26 cellular contexts compared by ENCODE assay signal in the genomic region with DNA sequence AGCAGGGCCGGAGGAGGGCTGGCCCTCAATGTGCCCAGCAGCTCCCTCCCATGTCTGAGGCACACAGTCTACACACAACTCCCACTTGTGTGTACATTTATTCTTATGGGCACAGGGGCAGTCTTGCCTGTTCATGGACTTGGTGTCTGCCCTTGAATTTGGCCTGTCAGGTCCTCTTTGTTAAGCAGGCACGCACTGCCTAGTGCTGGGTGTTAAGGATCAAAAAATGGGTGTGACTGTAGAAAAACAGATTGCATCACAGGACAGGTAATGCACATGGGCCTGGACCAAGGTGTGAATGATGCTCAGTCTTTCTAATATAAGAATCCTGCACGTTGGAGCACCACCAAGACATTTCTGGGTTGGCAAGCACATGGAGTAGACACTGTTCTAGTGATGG. TPM values are rescaled to one million over a fixed set of nuclear protein-coding genes. Genes with fewer than 3 reads are reported as not detected.
DNase-seq lines count a peak whose midpoint lies in the region; ATAC-seq, FAIRE-seq and TF ChIP-seq lines count a peak whose summit lies in the region.
"Had no signal": no experiment of that assay in that cellular context is flagged by ENCODE, and none has a peak within 500 bp of the region (broad histone marks: within the 10 kb centered on the region; RNA-seq: fewer than 3 reads in every experiment).

No MANE protein-coding gene starts in this region.

- ATAC-seq in CD4-positive, alpha-beta T cell (ENCODE audit: poor library complexity), result no peak
- ATAC-seq in K562, result 0 out of 3 replicates have a peak, but pooled peaks have one; percentile 11
- ATAC-seq: activated CD8-positive, alpha-beta memory T cell treated with anti-CD3 and anti-CD28 coated beads, Interleukin-2, amount 10 ng/mL, durations not matched to agents 7 days and 5 days had no signal

- peaks cover 63% of the 10 kb centered on the region for H3K36me3 ChIP-seq in K562 (ENCODE audit: control insufficient read depth, insufficient read depth, low read length)

- no peaks in the 10 kb centered on the region for H3K27me3 Mint-ChIP-seq in activated CD4-positive, alpha-beta T cell treated with anti-CD3 and anti-CD28 coated beads, Interleukin-2, amount 10 ng/mL, durations not matched to agents 24 days and 14 days
- no peaks in the 10 kb centered on the region for H3K27me3 Mint-ChIP-seq in CD4-positive, alpha-beta T cell
- H3K27me3 Mint-ChIP-seq in nephron progenitor cell (ENCODE audit: low read depth, poor library complexity), result no peaks in the 10 kb centered on the region
- H3K27me3 Mint-ChIP-seq: activated CD8-positive, alpha-beta memory T cell treated with anti-CD3 and anti-CD28 coated beads, Interleukin-2, amount 10 ng/mL, durations not matched to agents 7 days and 5 days had no signal

- POLR2A ChIA-PET in CD4-positive, alpha-beta T cell (lab: Charles Lee), result no interaction called here
- POLR2A ChIA-PET in K562 (lab: Yijun Ruan, JAX), result no interaction called here

- peaks cover 50% of the 10 kb centered on the region for H4K20me1 ChIP-seq in K562 (replicated peaks; ENCODE audit: control insufficient read depth, insufficient read depth, low read length)

- TF ChIP-seq POLR2A in K562 (conservative IDR thresholded peaks at IDR 0.05), result no peak

- in situ Hi-C loops in K562 (cut with MboI), result no loop called here

- no peak overlapping the region for H3K4me3 ChIP-seq in K562
- H3K4me3 ChIP-seq: PC-9, tibial artery had no signal

- H3K9ac ChIP-seq in K562 (ENCODE audit: insufficient read depth in 1 of 2, low read depth in 2 of 2, low read length in 2 of 2), result no peak overlapping the region
- H3K9ac ChIP-seq: parathyroid adenoma had no signal

- TF ChIP-seq RAD21 in K562 (CRISPR knock-in tag; conservative IDR thresholded peaks at IDR 0.05 in 1 of 2, IDR thresholded peaks at IDR 0.05 in 1 of 2), result no peak

- peak overlapping the region; percentile 15 for H3K27ac ChIP-seq in CD4-positive, alpha-beta T cell (ENCODE audit: low read depth, low read length)
- H3K27ac ChIP-seq in K562 (ENCODE audit: extremely low read depth, low read depth, low read length) (no peak overlapping the region; the same call in 2 of the 3 replicates), substantia nigra (ENCODE audit: low read depth, low read length, poor library complexity, severe bottlenecking) (no peak overlapping the region)
- H3K27ac ChIP-seq: parathyroid adenoma, PC-9, tibial artery had no signal

- 72% methylated on average over 2 of the region's 3 CpGs for WGBS in K562 (ENCODE audit: insufficient coverage, low coverage, missing lambda C conversion rate)

- no peak for TF ChIP-seq CTCF in CD4-positive, alpha-beta T cell (IDR thresholded peaks at IDR 0.05)
- TF ChIP-seq CTCF in K562 (IDR thresholded peaks at IDR 0.05 in 2 of 3, conservative IDR thresholded peaks at IDR 0.05 in 1 of 3; ENCODE audit: insufficient read depth in 2 of 3, low read depth in 1 of 3, low read length in 3 of 3), result no peak
- TF ChIP-seq CTCF in nephron progenitor cell (IDR thresholded peaks at IDR 0.05), result no peak

- peaks cover 34% of the 10 kb centered on the region for H3K4me1 Mint-ChIP-seq in activated CD4-positive, alpha-beta T cell treated with anti-CD3 and anti-CD28 coated beads, Interleukin-2, amount 10 ng/mL, durations not matched to agents 24 days and 14 days
- H3K4me1 Mint-ChIP-seq in CD4-positive, alpha-beta T cell (ENCODE audit: low read depth), result peaks cover 59% of the 10 kb centered on the region
- peaks cover 23% of the 10 kb centered on the region for H3K4me1 Mint-ChIP-seq in nephron progenitor cell
- H3K4me1 Mint-ChIP-seq: mesothelial cell of epicardium had no signal

- peaks cover 12 to 17% of the 10 kb centered on the region in 2 experiments for H3K4me1 ChIP-seq in K562 (replicated peaks in 1 of 2; ENCODE audit: control insufficient read depth in 2 of 2, insufficient read depth in 2 of 2, low read length in 2 of 2)

- peaks cover 5% of the 10 kb centered on the region for H3K9me1 ChIP-seq in K562 (ENCODE audit: control insufficient read depth, insufficient read depth, low read length)

- peak overlapping the region; percentile 49 for H3K27ac Mint-ChIP-seq in activated CD4-positive, alpha-beta T cell treated with anti-CD3 and anti-CD28 coated beads, Interleukin-2, amount 10 ng/mL, durations not matched to agents 24 days and 14 days
- H3K27ac Mint-ChIP-seq in CD4-positive, alpha-beta T cell, result peak overlapping the region; percentile 31
- peak overlapping the region; percentile 68 for H3K27ac Mint-ChIP-seq in nephron progenitor cell
- H3K27ac Mint-ChIP-seq: activated CD8-positive, alpha-beta memory T cell treated with anti-CD3 and anti-CD28 coated beads, Interleukin-2, amount 10 ng/mL, durations not matched to agents 7 days and 5 days; mesothelial cell of epicardium; nephron had no signal

- CTCF ChIA-PET in CD4-positive, alpha-beta T cell (lab: Charles Lee), result no interaction called here
- CTCF ChIA-PET in K562 (lab: Yijun Ruan, JAX; ENCODE audit: low intra/inter-chr PET ratio), result no interaction called here

- DNase-seq in activated CD4-positive, alpha-beta T cell treated with anti-CD3 and anti-CD28 coated beads, Interleukin-2, amount 10 ng/mL, durations not matched to agents 24 days and 14 days, result no peak
- DNase-seq in activated CD4-positive, alpha-beta T cell treated with anti-CD3 and anti-CD28 coated beads, Interleukin-2, amount 50 U/mL, for 48 hours, result no peak
- no peak for DNase-seq in CD4-positive, alpha-beta T cell
- no peak for DNase-seq in K562 (ENCODE audit: extremely low read depth in 1 of 4, low spot score in 3 of 4)
- DNase-seq in nephron progenitor cell, result no peak
- DNase-seq in GM19239 (ENCODE audit: insufficient read length, low spot score), result no peak
- no peak for DNase-seq in SIG-M5 (lab: John Stamatoyannopoulos, UW)
- DNase-seq in substantia nigra (lab: John Stamatoyannopoulos, UW), result no peak
- DNase-seq: activated CD8-positive, alpha-beta memory T cell treated with anti-CD3 and anti-CD28 coated beads, Interleukin-2, amount 10 ng/mL, durations not matched to agents 7 days and 5 days; cortex of kidney; GDM1; islet precursor cell; NCI-H146; NCI-H510A treated with DMSO at 0.1 percent for 48 hours; PC-9; right cardiac atrium; SHP77 treated with DMSO at 0.1 percent for 48 hours; stimulated activated CD4-positive, alpha-beta T cell treated with anti-CD3 and anti-CD28 coated beads, Interleukin-4, amount 100 ng/mL, for 1 hour; stimulated activated naive CD4-positive, alpha-beta T cell treated with Interleukin-2 at 50 U/mL for 16 hours; SW 1271; tibial artery had no signal

- no peak overlapping the region for H3K4me3 Mint-ChIP-seq in activated CD4-positive, alpha-beta T cell treated with anti-CD3 and anti-CD28 coated beads, Interleukin-2, amount 10 ng/mL, durations not matched to agents 24 days and 14 days
- H3K4me3 Mint-ChIP-seq in CD4-positive, alpha-beta T cell, result no peak overlapping the region
- H3K4me3 Mint-ChIP-seq in nephron progenitor cell, result no peak overlapping the region
- H3K4me3 Mint-ChIP-seq: activated CD8-positive, alpha-beta memory T cell treated with anti-CD3 and anti-CD28 coated beads, Interleukin-2, amount 10 ng/mL, durations not matched to agents 7 days and 5 days; mesothelial cell of epicardium; nephron had no signal

- no TSS peak for BruUV-seq in K562 (replicated peaks; lab: Mats Ljungman, UMichigan)

- H3K36me3 Mint-ChIP-seq in activated CD4-positive, alpha-beta T cell treated with anti-CD3 and anti-CD28 coated beads, Interleukin-2, amount 10 ng/mL, durations not matched to agents 24 days and 14 days (ENCODE audit: low read depth), result peaks cover 25% of the 10 kb centered on the region
- peaks cover 39% of the 10 kb centered on the region for H3K36me3 Mint-ChIP-seq in CD4-positive, alpha-beta T cell (ENCODE audit: low read depth)
- peaks cover 26% of the 10 kb centered on the region for H3K36me3 Mint-ChIP-seq in nephron progenitor cell (ENCODE audit: low read depth)

- intact Hi-C loops in activated CD4-positive, alpha-beta T cell treated with anti-CD3 and anti-CD28 coated beads, Interleukin-2, amount 10 ng/mL, durations not matched to agents 24 days and 14 days (cut with micrococcal nuclease), result no loop called here
- intact Hi-C loops in CD4-positive, alpha-beta T cell (cut with DNase I, micrococcal nuclease), result no loop called here
- intact Hi-C loops in K562 (cut with micrococcal nuclease), result no loop called here

- H2AFZ ChIP-seq in K562 (ENCODE audit: low read depth, low read length), result no peak overlapping the region
- H2AFZ ChIP-seq: parathyroid adenoma, PC-9 had no signal

- no peaks in the 10 kb centered on the region for H3K27me3 ChIP-seq in CD4-positive, alpha-beta T cell (ENCODE audit: control insufficient read depth, insufficient read depth, low read length)
- H3K27me3 ChIP-seq in K562 (ENCODE audit: control insufficient read depth in 2 of 2, insufficient read depth in 2 of 2, low read length in 2 of 2), result no peaks in the 10 kb centered on the region
- H3K27me3 ChIP-seq: tibial artery had no signal

- no peaks in the 10 kb centered on the region for H3K9me3 Mint-ChIP-seq in activated CD4-positive, alpha-beta T cell treated with anti-CD3 and anti-CD28 coated beads, Interleukin-2, amount 10 ng/mL, durations not matched to agents 24 days and 14 days
- H3K9me3 Mint-ChIP-seq in CD4-positive, alpha-beta T cell, result no peaks in the 10 kb centered on the region
- no peaks in the 10 kb centered on the region for H3K9me3 Mint-ChIP-seq in nephron progenitor cell
- H3K9me3 Mint-ChIP-seq: mesothelial cell of epicardium, nephron had no signal

- no peak for TF ChIP-seq EP300 in K562 (IDR thresholded peaks at IDR 0.05; ENCODE audit: low read length)

- FAIRE-seq in K562 (lab: Jason Lieb, UNC) (no peak), GM19239 (lab: Jason Lieb, UNC) (no peak)
- FAIRE-seq: bronchial epithelial cell, HTR-8/SVneo had no signal

- H3K4me2 ChIP-seq in K562 (ENCODE audit: insufficient read depth, low read length), result no peak overlapping the region
- H3K4me2 ChIP-seq: PC-9 had no signal

- peaks cover 96% of the 10 kb centered on the region for H3K79me2 ChIP-seq in K562 (ENCODE audit: control insufficient read depth, insufficient read depth, low read length)

- H3K9me3 ChIP-seq in CD4-positive, alpha-beta T cell (ENCODE audit: control insufficient read depth, low read length), result no peaks in the 10 kb centered on the region
- no peaks in the 10 kb centered on the region for H3K9me3 ChIP-seq in K562 (replicated peaks; ENCODE audit: control insufficient read depth, insufficient read depth, low read depth, low read length)
- H3K9me3 ChIP-seq: tibial artery had no signal

RNA-seq across cellular contexts. Expression of gene GATAD2A, which starts 33.6 kb away (rescaled TPM):
- 134 and 135 TPM in 2 replicates for total RNA-seq in activated CD4-positive, alpha-beta T cell treated with anti-CD3 and anti-CD28 coated beads, Interleukin-2, amount 10 ng/mL, durations not matched to agents 24 days and 14 days
- 100 to 1,000 TPM; 104 to 107 TPM for total RNA-seq in CD4-positive, alpha-beta T cell
- total RNA-seq in K562 (2011; cell fraction: chromatin; rRNA removed; ENCODE audit: low replicate concordance), result 64.2 and 71.9 TPM in 2 replicates
- 40.3 and 42.0 TPM in 2 replicates for total RNA-seq in K562 (2011; cell fraction: nucleolus; rRNA removed)
- total RNA-seq in K562 (2011; cell fraction: nucleoplasm; rRNA removed), result 44.1 and 58.8 TPM in 2 replicates
- total RNA-seq in K562 (2014; rRNA removed), result 114 and 141 TPM in 2 replicates
- 36.3 and 39.2 TPM in 2 replicates for total RNA-seq in K562 (2014; rRNA removed; fragmentation: Illumina TruSeq; extraction: Trizol)
- total RNA-seq in K562 (2015; rRNA removed; fragmentation: Illumina TruSeq; extraction: Trizol), result 61.2 and 65.5 TPM in 2 replicates
- total RNA-seq in K562 (2021), result 215 and 226 TPM in 2 replicates
- polyA plus RNA-seq in K562 (2011; rRNA removed), result 25.4 and 33.0 TPM in 2 replicates
- 21.1 and 45.0 TPM in 2 replicates for polyA plus RNA-seq in K562 (2011; cell fraction: cytosol; rRNA removed)
- 23.6 and 33.3 TPM in 2 replicates for polyA plus RNA-seq in K562 (2011; cell fraction: nucleus; rRNA removed)
- 44.9 and 60.8 TPM in 2 replicates for polyA plus RNA-seq in K562 (2012)
- polyA plus RNA-seq in K562 (2014; fragmentation: Illumina TruSeq; extraction: Trizol), result 44.2 and 80.9 TPM in 2 replicates
- polyA plus RNA-seq in K562 (2014; fragmentation: Nextera tagmentation; extraction: Ambion mirVana), result 1 to 10 TPM; 2.4 to 5.1 TPM
- 88.4 and 112 TPM in 2 replicates for polyA plus RNA-seq in K562 (2014; rRNA removed)
- polyA minus RNA-seq in K562 (2011; rRNA and poly(A)+ RNA removed), result 33.1 and 40.4 TPM in 2 replicates
- 55.4 and 91.3 TPM in 2 replicates for polyA minus RNA-seq in K562 (2011; cell fraction: cytosol; rRNA and poly(A)+ RNA removed)
- 12.5 and 17.4 TPM in 2 replicates for polyA minus RNA-seq in K562 (2011; cell fraction: nucleus; rRNA and poly(A)+ RNA removed)
